9 cellular contexts compared by ENCODE assay signal in the genomic region with DNA sequence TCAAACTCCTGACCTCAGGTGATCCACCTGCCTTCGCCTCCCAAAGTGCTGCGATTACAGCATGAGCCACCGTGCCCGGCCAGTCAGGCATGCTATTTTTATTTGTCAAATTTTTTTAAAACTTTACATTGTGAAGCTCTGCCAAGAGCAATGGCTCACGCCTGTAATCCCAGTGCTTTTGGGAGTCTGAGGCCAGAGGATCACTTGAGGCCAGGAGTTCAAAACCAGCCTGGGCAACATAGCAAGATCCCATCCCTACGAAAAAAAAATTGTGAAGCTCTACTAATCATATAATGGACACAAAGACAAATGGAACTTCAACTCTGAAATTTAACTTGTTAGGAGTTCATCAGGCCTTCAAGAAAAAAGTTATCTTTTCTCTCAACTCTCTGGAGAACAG. TPM values are rescaled to one million over a fixed set of nuclear protein-coding genes. Genes with fewer than 3 reads are reported as not detected.
DNase-seq lines count a peak whose midpoint lies in the region; ATAC-seq and TF ChIP-seq lines count a peak whose summit lies in the region.
"Had no signal": no experiment of that assay in that cellular context is flagged by ENCODE, and none has a peak within 500 bp of the region (broad histone marks: within the 10 kb centered on the region; RNA-seq: fewer than 3 reads in every experiment).

No MANE protein-coding gene starts in this region.

- H3K79me2 ChIP-seq in DOHH2 (ENCODE audit: control insufficient read depth, low read length): peaks cover 57% of the 10 kb centered on the region

- no peak for DNase-seq in LNCaP clone FGC (ENCODE audit: low read depth)
- DNase-seq in central memory CD8-positive, alpha-beta T cell (ENCODE audit: low spot score in 2 of 2): no peak
- no peak for DNase-seq in progenitor cell of endocrine pancreas (ENCODE audit: low spot score, unreplicated experiment)
- no peak for DNase-seq in SIG-M5 treated with dmso at 0.1 percent for 504 hours (lab: John Stamatoyannopoulos, UW; ENCODE audit: unreplicated experiment)
- no peak for DNase-seq in occipital lobe (lab: John Stamatoyannopoulos, UW)
- DNase-seq: NCI-H1105 treated with DMSO at 0.1 percent for 48 hours had no signal

- H3K9me3 ChIP-seq in DOHH2 (ENCODE audit: control insufficient read depth, insufficient read depth, low read length): no peaks in the 10 kb centered on the region

- H3K4me1 Mint-ChIP-seq in central memory CD8-positive, alpha-beta T cell: peaks cover 45% of the 10 kb centered on the region
- H3K4me1 Mint-ChIP-seq in progenitor cell of endocrine pancreas (ENCODE audit: low read depth): peaks cover 20% of the 10 kb centered on the region

- H4K20me1 ChIP-seq in DOHH2 (ENCODE audit: control insufficient read depth, insufficient read depth, low read depth, low read length): no peaks in the 10 kb centered on the region

- peaks cover 3% of the 10 kb centered on the region; the same call in 1 of the 2 replicates for H3F3A ChIP-seq in DOHH2 (ENCODE audit: control insufficient read depth, insufficient read depth)

- peak overlapping the region; percentile 100 for H3K27ac Mint-ChIP-seq in central memory CD8-positive, alpha-beta T cell (ENCODE audit: low read depth)
- H3K27ac Mint-ChIP-seq in progenitor cell of endocrine pancreas: peak overlapping the region; percentile 94

- H3K36me3 ChIP-seq in DOHH2 (ENCODE audit: control insufficient read depth, low read length): peaks cover 23% of the 10 kb centered on the region

- no peaks in the 10 kb centered on the region for H3K27me3 Mint-ChIP-seq in central memory CD8-positive, alpha-beta T cell
- H3K27me3 Mint-ChIP-seq in progenitor cell of endocrine pancreas: no peaks in the 10 kb centered on the region

- no peaks in the 10 kb centered on the region for H3K9me3 Mint-ChIP-seq in central memory CD8-positive, alpha-beta T cell
- no peaks in the 10 kb centered on the region for H3K9me3 Mint-ChIP-seq in progenitor cell of endocrine pancreas (ENCODE audit: low read depth)

- TF ChIP-seq CTCF in DOHH2 (IDR thresholded peaks at IDR 0.05; ENCODE audit: low read depth, low read length, poor library complexity, severe bottlenecking) (no peak), LNCaP clone FGC (IDR thresholded peaks at IDR 0.05; ENCODE audit: control insufficient read depth, extremely low read depth, insufficient read depth) (no peak), progenitor cell of endocrine pancreas (IDR thresholded peaks at IDR 0.05; ENCODE audit: unreplicated experiment) (no peak)

- H3K4me3 Mint-ChIP-seq in central memory CD8-positive, alpha-beta T cell: peak overlapping the region; percentile 88
- peak overlapping the region; percentile 68 for H3K4me3 Mint-ChIP-seq in progenitor cell of endocrine pancreas (ENCODE audit: low read depth)

- H3K4me2 ChIP-seq in DOHH2 (ENCODE audit: low read length): peak overlapping the region; percentile 94

- ATAC-seq in central memory CD8-positive, alpha-beta T cell (replicated peaks; ENCODE audit: extremely low read depth, poor library complexity, severe bottlenecking): no peak
- ATAC-seq in HG02938 (IDR thresholded peaks at IDR 0.05; ENCODE audit: unreplicated experiment): no peak

- no peak overlapping the region for H3K27ac ChIP-seq in DOHH2 (ENCODE audit: low read depth, low read length)

- H3K4me3 ChIP-seq in DOHH2 (ENCODE audit: low read length) (peak overlapping the region; percentile 97), LNCaP clone FGC (ENCODE audit: low read depth, low read length) (peak overlapping the region; percentile 80)

- H3K36me3 Mint-ChIP-seq in central memory CD8-positive, alpha-beta T cell (ENCODE audit: insufficient read depth): peaks cover 32% of the 10 kb centered on the region
- peaks cover 6% of the 10 kb centered on the region for H3K36me3 Mint-ChIP-seq in progenitor cell of endocrine pancreas (ENCODE audit: insufficient read depth)

- peaks cover 24% of the 10 kb centered on the region for H3K4me1 ChIP-seq in DOHH2 (ENCODE audit: control insufficient read depth, low read length)

- no peaks in the 10 kb centered on the region for H3K9me2 ChIP-seq in DOHH2 (replicated peaks; ENCODE audit: control insufficient read depth, low read length)

- no peaks in the 10 kb centered on the region for H3K27me3 ChIP-seq in DOHH2 (ENCODE audit: control insufficient read depth, low read length)

RNA-seq across cellular contexts. Expression of a gene that starts 1.9 kb away (rescaled TPM):
- total RNA-seq in progenitor cell of endocrine pancreas (85.9 and 86.8 TPM in 2 replicates), occipital lobe (21.7 TPM)

RNA-seq across cellular contexts. Expression of a gene that starts 5.6 kb away (rescaled TPM):
- total RNA-seq in progenitor cell of endocrine pancreas (0.16 TPM in 1 of 2 replicates, not detected in the other), occipital lobe (not detected)
- total RNA-seq: temporal lobe had no signal

RNA-seq across cellular contexts. Expression of a gene that starts 26.1 kb away (rescaled TPM):
- total RNA-seq in progenitor cell of endocrine pancreas (1.2 and 2.0 TPM in 2 replicates), occipital lobe (not detected)
- total RNA-seq: temporal lobe had no signal

RNA-seq across cellular contexts. Expression of a gene that starts 30.6 kb away (rescaled TPM):
- total RNA-seq in progenitor cell of endocrine pancreas (0.89 and 0.91 TPM in 2 replicates), occipital lobe (0.16 TPM)

RNA-seq across cellular contexts. Expression of a gene that starts 50.7 kb away (rescaled TPM):
- total RNA-seq in progenitor cell of endocrine pancreas (2.6 and 2.8 TPM in 2 replicates), occipital lobe (0.94 TPM)
